ENCODE assay signal across 26 cellular contexts in genomic region chrX:23788946-23789345, GRCh38.
"Had no signal": no experiment of that assay in that cellular context is flagged by ENCODE, and none has a peak within 500 bp of the region (broad histone marks: within the 10 kb centered on the region; RNA-seq: fewer than 3 reads in every experiment).

No MANE protein-coding gene starts in this region.

- H3K36me3 ChIP-seq: uterus had no signal

- ATAC-seq: activated CD8-positive, alpha-beta T cell treated with anti-CD3 and anti-CD28 coated beads for 36 hours; activated naive CD8-positive, alpha-beta T cell treated with anti-CD3 and anti-CD28 coated beads, Interleukin-2, amount 50 U/mL, for 24 hours; left lobe of liver had no signal

- H3K4me3 ChIP-seq: ascending aorta, tibial artery, uterus had no signal

- H3K27me3 ChIP-seq: ascending aorta, tibial artery, uterus had no signal

- FAIRE-seq: bronchial epithelial cell had no signal

- H3K9me3 ChIP-seq: ascending aorta, tibial artery, uterus had no signal

- H3K27ac ChIP-seq: ascending aorta, tibial artery had no signal

- DNase-seq: activated CD4-positive, alpha-beta T cell treated with anti-CD3 and anti-CD28 coated beads, Interleukin-2, amount 10 ng/mL, durations not matched to agents 24 days and 14 days; activated CD4-positive, CD25-positive, alpha-beta regulatory T cell; activated CD8-positive, alpha-beta T cell treated with anti-CD3 and anti-CD28 coated beads for 36 hours; activated naive CD4-positive, alpha-beta T cell treated with anti-CD3 and anti-CD28 coated beads for 36 hours; activated naive CD8-positive, alpha-beta T cell treated with anti-CD3 and anti-CD28 coated beads, Interleukin-2, amount 50 U/mL, for 24 hours; activated T-cell treated with anti-CD3 and anti-CD28 coated beads, Interleukin-2, amount 50 U/mL, for 24 hours; cerebellar nuclear complex; effector CD4-positive, alpha-beta T cell; foreskin melanocyte; glutamatergic neuron; hypothalamus; islet precursor cell; midbrain; occipital lobe; stimulated activated CD4-positive, alpha-beta T cell treated with anti-CD3 and anti-CD28 coated beads, Interleukin-12 subunit alpha, Interleukin-12 subunit beta, amount 100 ng/mL, for 4 hours; stimulated activated CD4-positive, alpha-beta T cell treated with anti-CD3 and anti-CD28 coated beads, Interleukin-1b, Interleukin-23, amount 100 ng/mL, for 48 hours; stimulated activated CD8-positive, alpha-beta memory T cell treated with anti-CD3 and anti-CD28 coated beads, Interleukin-4, amount 100 ng/mL, for 48 hours; stimulated activated naive CD4-positive, alpha-beta T cell treated with Interleukin-2 at 50 U/mL for 16 hours; substantia nigra; T-helper 1 cell; T-helper 9 cell; tibial artery; uterus had no signal

- H3K4me1 ChIP-seq: ascending aorta, uterus had no signal
